Comparison of ENCODE assay signal across 14 cellular contexts in genomic region chr14:92190768-92191167, GRCh38.
DNase-seq lines count a peak whose midpoint lies in the region; ATAC-seq and TF ChIP-seq lines count a peak whose summit lies in the region.
"Had no signal": no experiment of that assay in that cellular context is flagged by ENCODE, and none has a peak within 500 bp of the region (broad histone marks: within the 10 kb centered on the region; RNA-seq: fewer than 3 reads in every experiment).

No MANE protein-coding gene starts in this region.

- no peak overlapping the region for H3K27ac Mint-ChIP-seq in neural progenitor cell
- H3K27ac Mint-ChIP-seq: CD4-positive, alpha-beta memory T cell had no signal

- no peak overlapping the region for H3K4me2 ChIP-seq in neural progenitor cell
- H3K4me2 ChIP-seq: A549 had no signal

- TF ChIP-seq CTCF in neural progenitor cell (IDR thresholded peaks at IDR 0.05), result no peak

- H3K4me1 ChIP-seq in neural progenitor cell, result no peaks in the 10 kb centered on the region
- H3K4me1 ChIP-seq: A549, BE2C, HAP-1 had no signal

- no peaks in the 10 kb centered on the region for H3K4me1 Mint-ChIP-seq in neural progenitor cell
- H3K4me1 Mint-ChIP-seq: CD4-positive, alpha-beta memory T cell had no signal

- in situ Hi-C loops in G401 (cut with HindIII; ENCODE audit: low sequenced_read_pairs), result no loop called here

- no peak overlapping the region for H3K4me3 ChIP-seq in neural progenitor cell
- H3K4me3 ChIP-seq: A549, HAP-1 had no signal

- no peak overlapping the region for H3K27ac ChIP-seq in neural progenitor cell
- H3K27ac ChIP-seq: A549, C4-2B had no signal

- peaks cover 6% of the 10 kb centered on the region for H3K9me3 ChIP-seq in neural progenitor cell (ENCODE audit: low read depth)
- H3K9me3 ChIP-seq: A549, BE2C, HAP-1 had no signal

- H3F3A ChIP-seq in neural progenitor cell (ENCODE audit: low read depth), result no peaks in the 10 kb centered on the region

- H3K36me3 ChIP-seq in neural progenitor cell, result no peaks in the 10 kb centered on the region
- H3K36me3 ChIP-seq: BE2C, HAP-1 had no signal

- no peak overlapping the region for H3K4me3 Mint-ChIP-seq in neural progenitor cell
- H3K4me3 Mint-ChIP-seq: CD4-positive, alpha-beta memory T cell had no signal

- peaks cover 8% of the 10 kb centered on the region for H3K36me3 Mint-ChIP-seq in neural progenitor cell

- H3K79me2 ChIP-seq in neural progenitor cell (ENCODE audit: low read depth), result no peaks in the 10 kb centered on the region

- no peaks in the 10 kb centered on the region for H3K27me3 ChIP-seq in neural progenitor cell
- H3K27me3 ChIP-seq: BE2C had no signal

- ATAC-seq in HG03045 (IDR thresholded peaks at IDR 0.05; ENCODE audit: unreplicated experiment), result no peak
- no peak for ATAC-seq in HG03135 (IDR thresholded peaks at IDR 0.05; ENCODE audit: unreplicated experiment)

- H3K27me3 Mint-ChIP-seq in neural progenitor cell (ENCODE audit: insufficient read depth, low read depth), result peaks cover 7% of the 10 kb centered on the region

- DNase-seq in G401 (ENCODE audit: low spot score) (peak; percentile 51), NCI-H82 treated with DMSO at 0.1 percent for 48 hours (lab: John Stamatoyannopoulos, UW; ENCODE audit: unreplicated experiment) (peak; percentile 83), neural progenitor cell (ENCODE audit: low spot score) (no peak), NCI-H1092 (lab: John Stamatoyannopoulos, UW) (no peak)
- DNase-seq: BE2C; CD4-positive, alpha-beta memory T cell; DND-41; GF-D8; IMR-90 had no signal

- H4K20me1 ChIP-seq in neural progenitor cell (ENCODE audit: low read depth), result no peaks in the 10 kb centered on the region

- no peak overlapping the region for H2AFZ ChIP-seq in neural progenitor cell (replicated peaks)

- peaks cover 14% of the 10 kb centered on the region for H3K9me3 Mint-ChIP-seq in neural progenitor cell

- H3K9ac ChIP-seq in neural progenitor cell, result peak overlapping the region; percentile 4

Comparison
In these comparisons a context has a peak if more than half of its experiments do, and no peak if none do; other contexts are left out.
1. DNase-seq: peak in G401 (single experiment) and NCI-H82 treated with DMSO at 0.1 percent for 48 hours (single experiment); none in neural progenitor cell (single experiment) and NCI-H1092 (single experiment).